Comparison of ENCODE assay signal across 17 cellular contexts in the genomic region with DNA sequence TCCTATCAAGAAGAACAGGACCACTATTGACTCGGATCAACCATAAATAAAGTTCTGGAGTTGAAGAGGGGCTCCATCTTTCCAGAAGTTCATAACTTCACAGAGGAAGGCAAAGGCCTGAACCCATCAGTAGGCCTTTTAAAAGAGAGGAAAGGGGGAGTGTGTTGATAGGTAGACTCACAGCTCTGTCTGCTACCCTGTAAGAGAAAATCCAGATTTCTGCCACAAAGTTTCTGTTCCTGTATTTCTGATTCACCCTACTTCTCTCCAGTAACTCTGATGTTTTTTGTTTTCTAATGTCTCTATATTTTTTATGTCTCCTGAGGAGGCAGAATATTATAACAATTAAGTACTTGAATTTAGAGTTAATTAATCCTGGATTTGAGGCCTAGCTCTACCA.
DNase-seq lines count a peak whose midpoint lies in the region; ATAC-seq and TF ChIP-seq lines count a peak whose summit lies in the region.
"Had no signal": no experiment of that assay in that cellular context is flagged by ENCODE, and none has a peak within 500 bp of the region (broad histone marks: within the 10 kb centered on the region; RNA-seq: fewer than 3 reads in every experiment).

No MANE protein-coding gene starts in this region.

- peaks cover 39% of the 10 kb centered on the region for H3K4me1 ChIP-seq in vagina

- no peak for TF ChIP-seq CTCF in vagina (IDR thresholded peaks at IDR 0.05)

- no peak overlapping the region for H3K4me3 ChIP-seq in vagina
- H3K4me3 ChIP-seq: tibial nerve had no signal

- no peaks in the 10 kb centered on the region for H3K27me3 Mint-ChIP-seq in activated naive CD8-positive, alpha-beta T cell treated with anti-CD3 and anti-CD28 coated beads for 36 hours
- H3K27me3 Mint-ChIP-seq: IgD-negative memory B cell had no signal

- CTCF ChIA-PET in HEK293T (lab: Yijun Ruan, JAX) = interaction anchor here (0.6 kb wide), 1 partner anchor 18 kb away, joined by 3 read pairs; no protein-coding TSS in a partner anchor

- H3K4me1 Mint-ChIP-seq in activated naive CD8-positive, alpha-beta T cell treated with anti-CD3 and anti-CD28 coated beads for 36 hours = peaks cover 24% of the 10 kb centered on the region

- no peak overlapping the region for H3K4me3 Mint-ChIP-seq in activated naive CD8-positive, alpha-beta T cell treated with anti-CD3 and anti-CD28 coated beads for 36 hours
- H3K4me3 Mint-ChIP-seq: CD8-positive, alpha-beta T cell; IgD-negative memory B cell had no signal

- no peaks in the 10 kb centered on the region for H3K36me3 Mint-ChIP-seq in activated naive CD8-positive, alpha-beta T cell treated with anti-CD3 and anti-CD28 coated beads for 36 hours
- H3K36me3 Mint-ChIP-seq: CD8-positive, alpha-beta T cell had no signal

- intact Hi-C loops in vagina (cut with DNase I) = no loop called here

- H3K27ac ChIP-seq in vagina = peak overlapping the region; percentile 75

- POLR2A ChIA-PET in HEK293T (lab: Yijun Ruan, JAX) = no interaction called here

- ATAC-seq in GM21786 (IDR thresholded peaks at IDR 0.05; ENCODE audit: unreplicated experiment) = peak; percentile 40
- peak; percentile 45 for ATAC-seq in HG03432 (IDR thresholded peaks at IDR 0.05; ENCODE audit: unreplicated experiment)
- ATAC-seq: CD8-positive, alpha-beta T cell had no signal

- peaks cover 2% of the 10 kb centered on the region for H3K9me3 Mint-ChIP-seq in activated naive CD8-positive, alpha-beta T cell treated with anti-CD3 and anti-CD28 coated beads for 36 hours
- H3K9me3 Mint-ChIP-seq: CD8-positive, alpha-beta T cell had no signal

- no peak for TF ChIP-seq POLR2A in vagina (IDR thresholded peaks at IDR 0.05)

- H3K27me3 ChIP-seq in vagina = no peaks in the 10 kb centered on the region
- H3K27me3 ChIP-seq: tibial nerve had no signal

- H3K9me3 ChIP-seq in vagina = no peaks in the 10 kb centered on the region
- H3K9me3 ChIP-seq: tibial nerve had no signal

- DNase-seq in NOMO-1 treated with DMSO at 0.1 percent for 48 hours (lab: John Stamatoyannopoulos, UW; ENCODE audit: unreplicated experiment) = peak; percentile 66
- DNase-seq in NOMO-1 treated with dmso at 0.1 percent for 144 hours (lab: John Stamatoyannopoulos, UW; ENCODE audit: unreplicated experiment) = no peak
- no peak for DNase-seq in vagina (ENCODE audit: extremely low spot score in 2 of 2)
- DNase-seq in activated naive CD8-positive, alpha-beta T cell treated with anti-CD3 and anti-CD28 coated beads for 36 hours = no peak
- DNase-seq in HEK293T (ENCODE audit: extremely low spot score) = no peak
- DNase-seq in NCI-H128 (lab: John Stamatoyannopoulos, UW; ENCODE audit: unreplicated experiment) = no peak
- DNase-seq: 8988T; activated CD4-positive, alpha-beta T cell treated with anti-CD3 and anti-CD28 coated beads, Interleukin-2, amount 50 U/mL, for 4 hours; CD8-positive, alpha-beta T cell; effector CD4-positive, alpha-beta T cell; NCI-H69; stimulated activated CD4-positive, alpha-beta T cell treated with anti-CD3 and anti-CD28 coated beads, Interleukin-15, amount 100 ng/mL, for 24 hours; T-helper 2 cell had no signal

- H3K27ac Mint-ChIP-seq in activated naive CD8-positive, alpha-beta T cell treated with anti-CD3 and anti-CD28 coated beads for 36 hours = no peak overlapping the region
- H3K27ac Mint-ChIP-seq: CD8-positive, alpha-beta T cell; IgD-negative memory B cell had no signal

- no peaks in the 10 kb centered on the region for H3K36me3 ChIP-seq in vagina
- H3K36me3 ChIP-seq: tibial nerve had no signal

TF ChIP-seq in HEK293T, 16 proteins besides CTCF, POLR2A, EP300 and RAD21:
- no peak for TF ChIP-seq TARDBP (IDR thresholded peaks at IDR 0.05)
- no peak for TF ChIP-seq L3MBTL2 (conservative IDR thresholded peaks at IDR 0.05)
- no peak for TF ChIP-seq LEF1 (IDR thresholded peaks at IDR 0.05; ENCODE audit: borderline replicate concordance)
- no peak for TF ChIP-seq ELF4 (IDR thresholded peaks at IDR 0.05)
- no peak for TF ChIP-seq SUZ12 (IDR thresholded peaks at IDR 0.05)
- TF ChIP-seq, protein P1, sequence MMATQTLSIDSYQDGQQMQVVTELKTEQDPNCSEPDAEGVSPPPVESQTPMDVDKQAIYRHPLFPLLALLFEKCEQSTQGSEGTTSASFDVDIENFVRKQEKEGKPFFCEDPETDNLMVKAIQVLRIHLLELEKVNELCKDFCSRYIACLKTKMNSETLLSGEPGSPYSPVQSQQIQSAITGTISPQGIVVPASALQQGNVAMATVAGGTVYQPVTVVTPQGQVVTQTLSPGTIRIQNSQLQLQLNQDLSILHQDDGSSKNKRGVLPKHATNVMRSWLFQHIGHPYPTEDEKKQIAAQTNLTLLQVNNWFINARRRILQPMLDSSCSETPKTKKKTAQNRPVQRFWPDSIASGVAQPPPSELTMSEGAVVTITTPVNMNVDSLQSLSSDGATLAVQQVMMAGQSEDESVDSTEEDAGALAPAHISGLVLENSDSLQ (IDR thresholded peaks at IDR 0.05) = no peak
- no peak for TF ChIP-seq HDGF (IDR thresholded peaks at IDR 0.05; ENCODE audit: borderline replicate concordance)
- TF ChIP-seq ZNF384 (IDR thresholded peaks at IDR 0.05) = no peak
- TF ChIP-seq SP1 (IDR thresholded peaks at IDR 0.05) = no peak
- TF ChIP-seq FOXK2 (IDR thresholded peaks at IDR 0.05) = no peak
- no peak for TF ChIP-seq FOXM1 (IDR thresholded peaks at IDR 0.05; ENCODE audit: borderline replicate concordance)
- TF ChIP-seq CTBP1 (IDR thresholded peaks at IDR 0.05; ENCODE audit: borderline replicate concordance) = no peak
- no peak for TF ChIP-seq BHLHE40 (IDR thresholded peaks at IDR 0.05; ENCODE audit: borderline replicate concordance)
